ENCODE assay signal across 8 cellular contexts in the genomic region with DNA sequence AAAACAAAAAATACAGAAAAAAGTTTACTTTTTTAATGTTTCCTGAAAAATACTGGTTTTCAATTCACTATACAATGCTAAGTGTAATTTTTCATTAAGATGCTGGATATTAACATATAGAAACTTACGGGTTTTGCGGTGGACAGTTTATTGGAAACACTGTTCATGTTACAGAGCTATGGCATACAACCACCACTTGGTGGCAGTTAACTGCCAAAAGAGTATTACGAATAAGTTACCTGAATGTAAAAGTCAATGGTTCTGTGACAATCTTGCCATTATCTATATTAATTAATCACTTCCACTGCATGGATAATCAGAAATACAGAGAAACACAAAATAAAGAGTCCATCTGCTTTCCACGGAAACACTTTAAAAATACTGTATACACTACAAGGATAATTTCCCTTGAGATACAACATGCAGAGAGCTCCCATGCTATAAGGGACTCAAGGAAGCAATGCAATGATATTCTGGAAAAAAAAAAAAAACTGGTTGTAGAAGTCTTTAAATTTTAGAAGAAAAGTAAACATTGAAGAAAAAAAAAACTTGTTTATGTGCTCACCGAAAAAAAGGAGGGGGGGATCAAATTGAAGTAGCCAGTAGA.
DNase-seq lines count a peak whose midpoint lies in the region; ATAC-seq, FAIRE-seq and TF ChIP-seq lines count a peak whose summit lies in the region.

No MANE protein-coding gene starts in this region.

- no peak overlapping the region for H3K27ac ChIP-seq in transverse colon

- no peaks in the 10 kb centered on the region for H3K9me3 ChIP-seq in transverse colon

- WGBS in transverse colon (ENCODE audit: low coverage in 1 of 2), 2 donors = 32 to 34% methylated on average over 5 of the region's 5 CpGs

- H3K4me3 Mint-ChIP-seq in CD14-positive monocyte = no peak overlapping the region
- H3K4me3 Mint-ChIP-seq in immature natural killer cell = no peak overlapping the region

- DNase-seq in CD14-positive monocyte (ENCODE audit: low spot score) (no peak), GM12892 (ENCODE audit: insufficient read length) (no peak), NAMALWA (ENCODE audit: low spot score) (peak; percentile 63), immature natural killer cell (peak; percentile 7 to 27 (median 22)), transverse colon (no peak), ureter (ENCODE audit: low spot score) (no peak)
- peak; percentile 11 for DNase-seq in activated naive CD4-positive, alpha-beta T cell treated with anti-CD3 and anti-CD28 coated beads, Interleukin-2, amount 50 U/mL, for 16 hours

- peaks cover 0 to 7% (median 1%) of the 10 kb centered on the region in 4 donors for H3K4me1 ChIP-seq in transverse colon

- TF ChIP-seq POLR2A in GM12892 (IDR thresholded peaks at IDR 0.05; ENCODE audit: low read depth, low read length) = no peak
- no peak for TF ChIP-seq POLR2A in transverse colon (IDR thresholded peaks at IDR 0.05)

- in situ Hi-C loops in transverse colon (cut with MboI; ENCODE audit: low pct_ligation_motif_present in 1 of 4, low pct_unique_long_range_greater_than_20kb in 1 of 4, low sequenced_read_pairs in 3 of 4) = no loop called here

- ATAC-seq in HG02610 (IDR thresholded peaks at IDR 0.05; ENCODE audit: unreplicated experiment) = peak; percentile 87

- TF ChIP-seq CTCF in CD14-positive monocyte (IDR thresholded peaks at IDR 0.05) (peak; percentile 64), transverse colon (IDR thresholded peaks at IDR 0.05) (peak; percentile 60 to 71 (median 67))

- no peak for TF ChIP-seq EP300 in transverse colon (IDR thresholded peaks at IDR 0.05; ENCODE audit: low read depth)

- H3K36me3 Mint-ChIP-seq in CD14-positive monocyte (peaks cover 0 to 3% of the 10 kb centered on the region in 2 donors), immature natural killer cell (peaks cover 0 to 3% (median 0%) of the 10 kb centered on the region in 3 donors)

- H3K27me3 ChIP-seq in transverse colon = no peaks in the 10 kb centered on the region

- peaks cover 0 to 7% (median 0%) of the 10 kb centered on the region in 7 donors for H3K9me3 Mint-ChIP-seq in CD14-positive monocyte
- H3K9me3 Mint-ChIP-seq in immature natural killer cell = no peaks in the 10 kb centered on the region

- H3K27me3 Mint-ChIP-seq in CD14-positive monocyte (ENCODE audit: low read depth in 3 of 3) (peaks cover 0 to 1% (median 0%) of the 10 kb centered on the region in 3 donors), immature natural killer cell (ENCODE audit: low read depth in 3 of 3) (peaks cover 0 to 5% (median 2%) of the 10 kb centered on the region in 3 donors)

- intact Hi-C loops in CD14-positive monocyte (cut with micrococcal nuclease) (no loop called here), transverse colon (cut with DNase I; ENCODE audit: low total_unique reads) (no loop called here)

- peak; percentile 85 for FAIRE-seq in GM12892 (lab: Jason Lieb, UNC)

- H3K36me3 ChIP-seq in transverse colon = no peaks in the 10 kb centered on the region

- H3K4me1 Mint-ChIP-seq in CD14-positive monocyte (peaks cover 4% of the 10 kb centered on the region), immature natural killer cell (no peaks in the 10 kb centered on the region)

- no peak overlapping the region for H3K4me3 ChIP-seq in transverse colon

- H3K27ac Mint-ChIP-seq in CD14-positive monocyte (no peak overlapping the region), immature natural killer cell (no peak overlapping the region)

Comparison
In these comparisons a context has a peak if more than half of its experiments do, and no peak if none do; other contexts are left out.
1. DNase-seq: peak in NAMALWA (single experiment), activated naive CD4-positive, alpha-beta T cell treated with anti-CD3 and anti-CD28 coated beads, Interleukin-2, amount 50 U/mL, for 16 hours (single experiment) and immature natural killer cell (3 of 3); none in CD14-positive monocyte (single experiment), GM12892 (single experiment), transverse colon (single experiment) and ureter (single experiment).